ENCODE assay signal across 29 cellular contexts in the genomic region with DNA sequence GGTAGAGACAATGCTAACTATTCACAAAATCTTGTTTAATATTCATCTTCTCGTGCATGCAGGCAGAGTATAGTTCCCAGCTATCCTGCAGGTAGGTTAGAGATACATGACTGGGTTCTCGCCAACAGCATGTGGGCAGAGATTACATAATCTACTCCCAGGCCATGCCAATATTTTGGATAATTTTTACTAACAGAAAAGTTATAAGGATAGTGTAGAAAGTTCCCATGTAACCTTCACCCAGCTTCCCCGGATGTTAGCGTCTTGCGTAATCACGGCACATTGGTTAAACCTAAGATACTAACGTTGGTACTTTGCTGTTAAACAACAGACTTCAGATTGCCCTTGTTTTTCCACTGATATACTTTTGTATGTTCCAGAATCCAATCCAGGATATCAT.
A peak's percentile ranks its signal among the peaks of the same experiment; 100 is the strongest.
DNase-seq lines count a peak whose midpoint lies in the region; ATAC-seq, FAIRE-seq and TF ChIP-seq lines count a peak whose summit lies in the region.
"Had no signal": no experiment of that assay in that cellular context is flagged by ENCODE, and none has a peak within 500 bp of the region (broad histone marks: within the 10 kb centered on the region; RNA-seq: fewer than 3 reads in every experiment).

No MANE protein-coding gene starts in this region.

- H2BK120ac ChIP-seq in H1 (replicated peaks; ENCODE audit: low read depth, low read length): no peak overlapping the region

- H3K4me3 ChIP-seq in NB4 (ENCODE audit: low read depth, low read length) (no peak overlapping the region), H1 (ENCODE audit: extremely low read depth in 1 of 4, insufficient read depth in 2 of 4, low read depth in 3 of 4, low read length in 4 of 4) (no peak overlapping the region), HepG2 (replicated peaks in 1 of 3; ENCODE audit: insufficient read depth in 1 of 3, low read depth in 2 of 3, low read length in 3 of 3) (no peak overlapping the region), right lobe of liver (no peak overlapping the region)
- H3K4me3 ChIP-seq in effector memory CD4-positive, alpha-beta T cell (ENCODE audit: insufficient read depth, low read depth, low read length, poor library complexity, severe bottlenecking): no peak overlapping the region
- H3K4me3 ChIP-seq: BLaER1, GM12878 had no signal

- H3K18ac ChIP-seq in H1 (ENCODE audit: extremely low read depth, low read length): no peak overlapping the region

- no peaks in the 10 kb centered on the region for H3K79me1 ChIP-seq in H1 (ENCODE audit: low read depth, low read length)

- H3K14ac ChIP-seq in H1 (ENCODE audit: insufficient read length): no peak overlapping the region

- peaks cover 1% of the 10 kb centered on the region for H3K9me3 Mint-ChIP-seq in activated naive CD8-positive, alpha-beta T cell treated with anti-CD3 and anti-CD28 coated beads for 36 hours

- no peak overlapping the region for H3K27ac ChIP-seq in H1 (ENCODE audit: low read depth, low read length)
- H3K27ac ChIP-seq in HepG2 (ENCODE audit: extremely low read length, insufficient read depth, low read length): no peak overlapping the region
- peak overlapping the region in 1 of 3 donors; percentile 7 for H3K27ac ChIP-seq in right lobe of liver
- no peak overlapping the region for H3K27ac ChIP-seq in effector memory CD4-positive, alpha-beta T cell (ENCODE audit: insufficient read depth, low read length, poor library complexity, severe bottlenecking)
- H3K27ac ChIP-seq: BLaER1 had no signal

- CTCF ChIA-PET in H1 (lab: Charles Lee; ENCODE audit: partially characterized antibody): no interaction called here
- CTCF ChIA-PET in HepG2 (lab: Yijun Ruan, JAX; ENCODE audit: low intra/inter-chr PET ratio, low total read pairs): no interaction called here

- H3K9ac ChIP-seq in H1 (replicated peaks in 1 of 4; ENCODE audit: extremely low read depth in 1 of 4, low read depth in 3 of 4, low read length in 3 of 4) (no peak overlapping the region), HepG2 (ENCODE audit: insufficient read depth, low read depth, low read length) (no peak overlapping the region)
- H3K9ac ChIP-seq: BLaER1 had no signal

- H3K9me3 ChIP-seq in H1 (ENCODE audit: insufficient read depth in 2 of 2, low read depth in 1 of 2, low read length in 1 of 2) (no peaks in the 10 kb centered on the region), HepG2 (ENCODE audit: low read length) (no peaks in the 10 kb centered on the region), right lobe of liver (no peaks in the 10 kb centered on the region)
- no peaks in the 10 kb centered on the region for H3K9me3 ChIP-seq in effector memory CD4-positive, alpha-beta T cell (ENCODE audit: control insufficient read depth, low read length)
- H3K9me3 ChIP-seq: BE2C, BLaER1 had no signal

- no peak overlapping the region for H3K56ac ChIP-seq in H1 (replicated peaks; ENCODE audit: insufficient read length, low read depth, low read length)

- no peaks in the 10 kb centered on the region for H3K36me3 Mint-ChIP-seq in activated naive CD8-positive, alpha-beta T cell treated with anti-CD3 and anti-CD28 coated beads for 36 hours
- H3K36me3 Mint-ChIP-seq: CD14-positive monocyte; CD4-positive, alpha-beta memory T cell; CD4-positive, CD25-positive, alpha-beta regulatory T cell; CD8-positive, alpha-beta memory T cell had no signal

- H3K4me1 ChIP-seq in H1 (replicated peaks in 1 of 4; ENCODE audit: control insufficient read depth in 3 of 4, insufficient read depth in 4 of 4, low read length in 3 of 4): no peaks in the 10 kb centered on the region
- H3K4me1 ChIP-seq in HepG2 (ENCODE audit: insufficient read depth, low read length): no peaks in the 10 kb centered on the region
- peaks cover 0 to 9% (median 0%) of the 10 kb centered on the region in 4 donors for H3K4me1 ChIP-seq in right lobe of liver
- no peaks in the 10 kb centered on the region for H3K4me1 ChIP-seq in effector memory CD4-positive, alpha-beta T cell (ENCODE audit: control insufficient read depth, insufficient read depth, low read length, poor library complexity, severe bottlenecking)
- H3K4me1 ChIP-seq: BE2C had no signal

- DNase-seq in NB4 (ENCODE audit: low read depth) (peak; percentile 2), H1 (ENCODE audit: low read depth in 1 of 2, low spot score in 2 of 2) (no peak), HepG2 (ENCODE audit: low spot score) (no peak), right lobe of liver (peak; percentile 56 to 79 (median 70)), NCI-H128 (lab: John Stamatoyannopoulos, UW; ENCODE audit: unreplicated experiment) (no peak), SKM-1 (lab: John Stamatoyannopoulos, UW; ENCODE audit: unreplicated experiment) (no peak)
- DNase-seq in effector memory CD4-positive, alpha-beta T cell: no peak
- no peak for DNase-seq in activated naive CD8-positive, alpha-beta T cell treated with anti-CD3 and anti-CD28 coated beads for 36 hours
- DNase-seq: 8988T; ACHN; BE2C; C1 segment of cervical spinal cord; CD4-positive, alpha-beta memory T cell; CD4-positive, CD25-positive, alpha-beta regulatory T cell; CD8-positive, alpha-beta memory T cell; COR-L47; DMS 273 treated with DMSO at 0.1 percent for 48 hours; DMS153; DMS53; DMS79; DND-41; EL; GDM1 had no signal

- in situ Hi-C loops in HepG2 (cut with HindIII; ENCODE audit: extremely low pct_ligation_motif_present, low pct_unique_long_range_greater_than_20kb): no loop called here

- H3K27me3 Mint-ChIP-seq in activated naive CD8-positive, alpha-beta T cell treated with anti-CD3 and anti-CD28 coated beads for 36 hours: no peaks in the 10 kb centered on the region
- H3K27me3 Mint-ChIP-seq: CD4-positive, alpha-beta memory T cell; CD4-positive, CD25-positive, alpha-beta regulatory T cell; CD8-positive, alpha-beta memory T cell had no signal

- BruUV-seq in HepG2 (replicated peaks; lab: Mats Ljungman, UMichigan): no TSS peak

- TF ChIP-seq EP300 in H1 (IDR thresholded peaks at IDR 0.05; ENCODE audit: borderline replicate concordance in 1 of 2, low read depth in 2 of 2, low read length in 2 of 2): no peak
- TF ChIP-seq EP300 in HepG2 (IDR thresholded peaks at IDR 0.05; ENCODE audit: low read depth in 2 of 2, low read length in 2 of 2): no peak
- no peak for TF ChIP-seq EP300 in HepG2 (CRISPR knock-in tag; IDR thresholded peaks at IDR 0.05; ENCODE audit: borderline replicate concordance)

- no peaks in the 10 kb centered on the region for H4K20me1 ChIP-seq in H1 (replicated peaks in 1 of 2; ENCODE audit: control insufficient read depth in 1 of 2, insufficient read depth in 2 of 2, low read length in 2 of 2)
- H4K20me1 ChIP-seq in HepG2 (ENCODE audit: insufficient read depth, low read length): no peaks in the 10 kb centered on the region
- H4K20me1 ChIP-seq: BLaER1 had no signal

- H2BK12ac ChIP-seq in H1 (ENCODE audit: low read depth, low read length): no peak overlapping the region

- no peak overlapping the region for H2AK5ac ChIP-seq in H1 (ENCODE audit: low read depth, low read length)

- H4K8ac ChIP-seq in H1 (ENCODE audit: extremely low read depth, insufficient read depth, low read length): no peak overlapping the region

- no peak overlapping the region for H3K4me2 ChIP-seq in H1 (ENCODE audit: insufficient read depth in 1 of 2, low read depth in 2 of 2, low read length in 2 of 2)
- H3K4me2 ChIP-seq in HepG2 (ENCODE audit: low read depth, low read length): no peak overlapping the region
- H3K4me2 ChIP-seq: BLaER1 had no signal

- no peaks in the 10 kb centered on the region for H3K4me1 Mint-ChIP-seq in activated naive CD8-positive, alpha-beta T cell treated with anti-CD3 and anti-CD28 coated beads for 36 hours
- H3K4me1 Mint-ChIP-seq: CD14-positive monocyte; CD4-positive, alpha-beta memory T cell; CD8-positive, alpha-beta memory T cell had no signal

- H3K23ac ChIP-seq in H1 (ENCODE audit: insufficient read length): no peak overlapping the region

- H2AFZ ChIP-seq in H1 (ENCODE audit: low read length): no peak overlapping the region
- H2AFZ ChIP-seq in HepG2 (ENCODE audit: low read length): no peak overlapping the region

- POLR2A ChIA-PET in H1 (lab: Charles Lee; ENCODE audit: partially characterized antibody) (no interaction called here), HepG2 (lab: Yijun Ruan, JAX) (no interaction called here)

- H3K79me2 ChIP-seq in H1 (ENCODE audit: control insufficient read depth in 1 of 2, insufficient read depth in 2 of 2, low read length in 2 of 2) (no peaks in the 10 kb centered on the region), HepG2 (ENCODE audit: insufficient read depth, low read length) (no peaks in the 10 kb centered on the region)

- H2BK5ac ChIP-seq in H1 (ENCODE audit: low read depth, low read length): no peak overlapping the region

- H4K5ac ChIP-seq in H1 (ENCODE audit: insufficient read length, low read depth, low read length): no peak overlapping the region

- FAIRE-seq in H1 (lab: Jason Lieb, UNC) (no peak), HepG2 (lab: Jason Lieb, UNC) (no peak)
- FAIRE-seq: A204.1, GM12878, GM12892, GM18507 had no signal

- TF ChIP-seq CTCF in NB4 (IDR thresholded peaks at IDR 0.05; ENCODE audit: low read depth, low read length) (no peak), H1 (IDR thresholded peaks at IDR 0.05; ENCODE audit: control extremely low read depth in 1 of 3, insufficient read depth in 1 of 3, low read depth in 1 of 3, low read length in 3 of 3) (no peak), HepG2 (CRISPR knock-in tag; IDR thresholded peaks at IDR 0.05) (no peak), right lobe of liver (IDR thresholded peaks at IDR 0.05) (no peak)

- TF ChIP-seq RAD21 in H1 (IDR thresholded peaks at IDR 0.05 in 1 of 2, conservative IDR thresholded peaks at IDR 0.05 in 1 of 2; ENCODE audit: low read depth in 2 of 2, low read length in 2 of 2) (no peak), HepG2 (CRISPR knock-in tag; IDR thresholded peaks at IDR 0.05) (no peak)

- no peak overlapping the region for H3K4me3 Mint-ChIP-seq in activated naive CD8-positive, alpha-beta T cell treated with anti-CD3 and anti-CD28 coated beads for 36 hours
- H3K4me3 Mint-ChIP-seq: CD14-positive monocyte; CD4-positive, alpha-beta memory T cell; CD4-positive, CD25-positive, alpha-beta regulatory T cell; CD8-positive, alpha-beta memory T cell had no signal

- TF ChIP-seq POLR2A in NB4 (IDR thresholded peaks at IDR 0.05; ENCODE audit: extremely low read depth, insufficient read length) (no peak), H1 (IDR thresholded peaks at IDR 0.05; ENCODE audit: control extremely low read depth in 1 of 2, low read depth in 2 of 2, low read length in 2 of 2) (no peak), HepG2 (IDR thresholded peaks at IDR 0.05; ENCODE audit: insufficient read depth in 1 of 2, low read depth in 2 of 2, low read length in 2 of 2) (no peak), right lobe of liver (IDR thresholded peaks at IDR 0.05) (no peak)

- ATAC-seq in HepG2 (no peak), right lobe of liver (peak; percentile 76 to 91 (median 90))
- ATAC-seq: GM12878 had no signal

- no peak overlapping the region for H4K91ac ChIP-seq in H1 (replicated peaks; ENCODE audit: insufficient read length, low read length)

- WGBS in H1 (ENCODE audit: extremely low coverage in 1 of 2, insufficient coverage in 1 of 2, insufficient read length in 1 of 2, insufficient replicate concordance in 2 of 2, low coverage in 1 of 2, low lambda C conversion rate in 2 of 2, missing lambda C conversion rate in 1 of 2), 2 experiments: 93% methylated on average over 7 of the region's 7 CpGs; no CpG with 5 or more reads in 1 of the 2 experiments
- 6% methylated on average over 7 of the region's 7 CpGs for WGBS in HepG2 (ENCODE audit: low lambda C conversion rate)
- 28% methylated on average over 7 of the region's 7 CpGs for WGBS in right lobe of liver (ENCODE audit: insufficient coverage, low coverage, low lambda C conversion rate, missing lambda C conversion rate)

- H3K36me3 ChIP-seq in H1 (ENCODE audit: control insufficient read depth in 2 of 4, insufficient read depth in 4 of 4, low read length in 3 of 4): no peaks in the 10 kb centered on the region
- no peaks in the 10 kb centered on the region for H3K36me3 ChIP-seq in HepG2 (replicated peaks in 1 of 2; ENCODE audit: control insufficient read depth in 1 of 2, insufficient read depth in 2 of 2, low read length in 2 of 2)
- no peaks in the 10 kb centered on the region for H3K36me3 ChIP-seq in right lobe of liver
- H3K36me3 ChIP-seq in effector memory CD4-positive, alpha-beta T cell (ENCODE audit: control insufficient read depth, insufficient read depth, low read length): no peaks in the 10 kb centered on the region
- H3K36me3 ChIP-seq: BE2C, BLaER1 had no signal

- H2BK15ac ChIP-seq in H1 (ENCODE audit: low read length): no peak overlapping the region

- H3K27me3 ChIP-seq in H1 (replicated peaks in 1 of 4; ENCODE audit: control insufficient read depth in 3 of 4, extremely low read depth in 1 of 4, insufficient read depth in 3 of 4, low read length in 3 of 4): no peaks in the 10 kb centered on the region
- 0 out of 5 replicates have a peak, but pooled peaks cover 0 to 1% of the 10 kb centered on the region in 2 experiments for H3K27me3 ChIP-seq in HepG2 (ENCODE audit: control insufficient read depth in 1 of 2, insufficient read depth in 2 of 2, low read length in 2 of 2)
- no peaks in the 10 kb centered on the region for H3K27me3 ChIP-seq in right lobe of liver
- H3K27me3 ChIP-seq in effector memory CD4-positive, alpha-beta T cell (replicated peaks; ENCODE audit: control insufficient read depth, insufficient read depth, low read length, poor library complexity, severe bottlenecking): no peaks in the 10 kb centered on the region
- H3K27me3 ChIP-seq: BE2C, BLaER1 had no signal

- H3K27ac Mint-ChIP-seq in activated naive CD8-positive, alpha-beta T cell treated with anti-CD3 and anti-CD28 coated beads for 36 hours: no peak overlapping the region
- H3K27ac Mint-ChIP-seq: CD14-positive monocyte; CD4-positive, alpha-beta memory T cell; CD4-positive, CD25-positive, alpha-beta regulatory T cell; CD8-positive, alpha-beta memory T cell had no signal

- intact Hi-C loops in HepG2 (cut with micrococcal nuclease; ENCODE audit: unreplicated experiment): no loop called here
- intact Hi-C loops in right lobe of liver (cut with DNase I): no loop called here

- no peak overlapping the region for H3K4ac ChIP-seq in H1 (replicated peaks; ENCODE audit: insufficient read length, low read depth, low read length)

- H3K23me2 ChIP-seq in H1 (ENCODE audit: low read depth, low read length): no peaks in the 10 kb centered on the region

- no peak overlapping the region for H2BK20ac ChIP-seq in H1 (ENCODE audit: low read length)

Comparison
In these comparisons a context has a peak if more than half of its experiments do, and no peak if none do; other contexts are left out.
1. DNase-seq: peak in NB4 (single experiment) and right lobe of liver (3 of 3); none in H1 (0 of 2), HepG2 (single experiment), NCI-H128 (single experiment), SKM-1 (single experiment), effector memory CD4-positive, alpha-beta T cell (0 of 3) and activated naive CD8-positive, alpha-beta T cell treated with anti-CD3 and anti-CD28 coated beads for 36 hours (single experiment).